Comparison of ENCODE assay signal across 24 cellular contexts in genomic region chrX:50707955-50708694, GRCh38.
DNase-seq lines count a peak whose midpoint lies in the region; ATAC-seq and TF ChIP-seq lines count a peak whose summit lies in the region.
"Had no signal": no experiment of that assay in that cellular context is flagged by ENCODE, and none has a peak within 500 bp of the region (broad histone marks: within the 10 kb centered on the region; RNA-seq: fewer than 3 reads in every experiment).

No MANE protein-coding gene starts in this region.

- no peak overlapping the region for H3K4me3 ChIP-seq in ascending aorta
- H3K4me3 ChIP-seq in mesenchymal stem cell (ENCODE audit: insufficient read depth in 1 of 2, low read depth in 1 of 2, low read length in 2 of 2): no peak overlapping the region
- no peak overlapping the region for H3K4me3 ChIP-seq in thyroid gland (replicated peaks in 1 of 3)
- H3K4me3 ChIP-seq in brain microvascular endothelial cell (ENCODE audit: low read depth, low read length): no peak overlapping the region
- H3K4me3 ChIP-seq: esophagus squamous epithelium, GM23248, ovary had no signal

- DNase-seq in NCI-H1417 (lab: John Stamatoyannopoulos, UW): peak in 2 of 3 experiments; percentile 3 to 5
- DNase-seq in NCI-H1417 treated with DMSO at 0.1 percent for 48 hours (lab: John Stamatoyannopoulos, UW): no peak
- no peak for DNase-seq in ascending aorta (ENCODE audit: low spot score in 2 of 2)
- no peak for DNase-seq in mesenchymal stem cell
- DNase-seq in thyroid gland: peak; percentile 6 to 21
- DNase-seq in brain microvascular endothelial cell: no peak
- DNase-seq: activated CD4-positive, alpha-beta T cell treated with anti-CD3 and anti-CD28 coated beads, Interleukin-2, amount 50 U/mL, for 48 hours; activated naive CD4-positive, alpha-beta T cell treated with anti-CD3 and anti-CD28 coated beads, Interleukin-2, amount 10 ng/mL, durations not matched to agents 7 days and 5 days; AML-193; CD4-positive, alpha-beta T cell; esophagus squamous epithelium; GM23248; hypothalamus; immature natural killer cell; naive thymus-derived CD4-positive, alpha-beta T cell; NCI-H1092; NCI-H2029 treated with DMSO at 0.1 percent for 48 hours; NCI-H446; ovary; stimulated activated CD4-positive, alpha-beta T cell treated with anti-CD3 and anti-CD28 coated beads, Interleukin-2, amount 100 ng/mL, for 48 hours had no signal

- H3K27ac ChIP-seq in ascending aorta: peak overlapping the region; percentile 20 to 36
- H3K27ac ChIP-seq in mesenchymal stem cell (ENCODE audit: low read length, poor library complexity, severe bottlenecking): peak overlapping the region; percentile 62
- no peak overlapping the region for H3K27ac ChIP-seq in thyroid gland
- no peak overlapping the region for H3K27ac ChIP-seq in brain microvascular endothelial cell
- H3K27ac ChIP-seq: 22Rv1, esophagus squamous epithelium, GM23248, ovary had no signal

- H2BK12ac ChIP-seq in mesenchymal stem cell (ENCODE audit: low read length in 2 of 2): peak overlapping the region in 1 of 2 experiments; percentile 50

- H2BK15ac ChIP-seq in mesenchymal stem cell (ENCODE audit: low read depth, poor library complexity, severe bottlenecking): no peak overlapping the region

- no peaks in the 10 kb centered on the region for H3K9me3 ChIP-seq in ascending aorta
- no peaks in the 10 kb centered on the region for H3K9me3 ChIP-seq in mesenchymal stem cell (ENCODE audit: control insufficient read depth, low read length)
- H3K9me3 ChIP-seq in thyroid gland: no peaks in the 10 kb centered on the region
- H3K9me3 ChIP-seq: esophagus squamous epithelium, ovary had no signal

- 80% methylated on average over 6 of the region's 8 CpGs for WGBS in mesenchymal stem cell
- 77 to 79% methylated on average over 7 to 8 of the region's 8 CpGs for WGBS in thyroid gland, 2 donors

- H2AK5ac ChIP-seq in mesenchymal stem cell (ENCODE audit: low read length, severe bottlenecking): no peak overlapping the region

- H4K8ac ChIP-seq in mesenchymal stem cell (ENCODE audit: low read length): no peak overlapping the region

- no peaks in the 10 kb centered on the region for H3K36me3 ChIP-seq in ascending aorta
- H3K36me3 ChIP-seq in mesenchymal stem cell (ENCODE audit: control insufficient read depth in 1 of 2, insufficient read depth in 2 of 2, low read depth in 1 of 2, low read length in 2 of 2): no peaks in the 10 kb centered on the region
- no peaks in the 10 kb centered on the region for H3K36me3 ChIP-seq in thyroid gland
- no peaks in the 10 kb centered on the region for H3K36me3 ChIP-seq in brain microvascular endothelial cell (replicated peaks)
- H3K36me3 ChIP-seq: esophagus squamous epithelium, ovary had no signal

- H3K14ac ChIP-seq in mesenchymal stem cell (ENCODE audit: low read length in 2 of 2): peak overlapping the region in 1 of 2 experiments; percentile 48

- no peaks in the 10 kb centered on the region for H3K27me3 ChIP-seq in ascending aorta
- H3K27me3 ChIP-seq in mesenchymal stem cell (ENCODE audit: control insufficient read depth in 1 of 2, insufficient read depth in 1 of 2, low read length in 2 of 2): peaks cover 0 to 61% of the 10 kb centered on the region in 2 experiments
- H3K27me3 ChIP-seq in thyroid gland: no peaks in the 10 kb centered on the region
- H3K27me3 ChIP-seq in brain microvascular endothelial cell (replicated peaks): no peaks in the 10 kb centered on the region
- H3K27me3 ChIP-seq: esophagus squamous epithelium, ovary had no signal

- H3K79me1 ChIP-seq in mesenchymal stem cell (replicated peaks; ENCODE audit: low read length, poor library complexity, severe bottlenecking): no peaks in the 10 kb centered on the region

- in situ Hi-C loops in brain microvascular endothelial cell (cut with HindIII; ENCODE audit: low pct_ligation_motif_present, low sequenced_read_pairs): no loop called here

- H4K91ac ChIP-seq in mesenchymal stem cell (ENCODE audit: low read length): no peak overlapping the region

- no peak overlapping the region for H2BK120ac ChIP-seq in mesenchymal stem cell (ENCODE audit: low read depth, low read length)

- no peak for ATAC-seq in HG03342 (IDR thresholded peaks at IDR 0.05; ENCODE audit: unreplicated experiment)
- ATAC-seq in GM21367 (IDR thresholded peaks at IDR 0.05; ENCODE audit: unreplicated experiment): no peak
- ATAC-seq: activated CD4-positive, CD25-positive, alpha-beta regulatory T cell treated with anti-CD3 and anti-CD28 coated beads, Interleukin-2, amount 50 U/mL, for 24 hours; naive thymus-derived CD4-positive, alpha-beta T cell had no signal

- no peak overlapping the region for H2BK5ac ChIP-seq in mesenchymal stem cell (ENCODE audit: low read depth, low read length, poor library complexity, severe bottlenecking)

- no peak overlapping the region for H3K4ac ChIP-seq in mesenchymal stem cell (ENCODE audit: low read depth in 1 of 2, low read length in 2 of 2)

- peak overlapping the region; percentile 21 for H3K4me2 ChIP-seq in mesenchymal stem cell (ENCODE audit: low read length, poor library complexity, severe bottlenecking)

- intact Hi-C loops in ascending aorta (cut with DNase I): loop anchor here (5.0 kb wide), 1 partner anchor 104 kb away; the partner anchor contains the start of gene SHROOM4
- intact Hi-C loops in thyroid gland (cut with DNase I): no loop called here

- no peak overlapping the region for H3K9ac ChIP-seq in mesenchymal stem cell (ENCODE audit: low read length)
- H3K9ac ChIP-seq: GM23248 had no signal

- H3K4me1 ChIP-seq in ascending aorta (peaks cover 0 to 7% of the 10 kb centered on the region in 2 donors), mesenchymal stem cell (ENCODE audit: control insufficient read depth, insufficient read depth, low read depth, low read length) (peaks cover 6% of the 10 kb centered on the region), thyroid gland (no peaks in the 10 kb centered on the region)
- H3K4me1 ChIP-seq: esophagus squamous epithelium had no signal

- peak overlapping the region in 1 of 2 experiments; percentile 34 for H3K18ac ChIP-seq in mesenchymal stem cell (ENCODE audit: low read depth in 1 of 2, low read length in 2 of 2)

- TF ChIP-seq POLR2A in thyroid gland (IDR thresholded peaks at IDR 0.05): no peak

- no peak overlapping the region for H2AFZ ChIP-seq in mesenchymal stem cell (ENCODE audit: low read depth, low read length)
- H2AFZ ChIP-seq: GM23248 had no signal

- TF ChIP-seq CTCF in ascending aorta (IDR thresholded peaks at IDR 0.05) (no peak), thyroid gland (IDR thresholded peaks at IDR 0.05) (no peak), brain microvascular endothelial cell (IDR thresholded peaks at IDR 0.05; ENCODE audit: low read depth, low read length, missing control alignments) (no peak)

- H3K23ac ChIP-seq in mesenchymal stem cell (ENCODE audit: low read length in 2 of 2): no peak overlapping the region

Comparison
In these comparisons a context has a peak if more than half of its experiments do, and no peak if none do; other contexts are left out.
1. DNase-seq: peak in NCI-H1417 (2 of 3) and thyroid gland (2 of 2); none in NCI-H1417 treated with DMSO at 0.1 percent for 48 hours (single experiment), ascending aorta (0 of 2), mesenchymal stem cell (single experiment) and brain microvascular endothelial cell (single experiment).
2. H3K27ac ChIP-seq: peak in ascending aorta (2 of 2) and mesenchymal stem cell (single experiment); none in thyroid gland (0 of 3) and brain microvascular endothelial cell (single experiment).